11 cellular contexts compared by ENCODE assay signal in the genomic region with DNA sequence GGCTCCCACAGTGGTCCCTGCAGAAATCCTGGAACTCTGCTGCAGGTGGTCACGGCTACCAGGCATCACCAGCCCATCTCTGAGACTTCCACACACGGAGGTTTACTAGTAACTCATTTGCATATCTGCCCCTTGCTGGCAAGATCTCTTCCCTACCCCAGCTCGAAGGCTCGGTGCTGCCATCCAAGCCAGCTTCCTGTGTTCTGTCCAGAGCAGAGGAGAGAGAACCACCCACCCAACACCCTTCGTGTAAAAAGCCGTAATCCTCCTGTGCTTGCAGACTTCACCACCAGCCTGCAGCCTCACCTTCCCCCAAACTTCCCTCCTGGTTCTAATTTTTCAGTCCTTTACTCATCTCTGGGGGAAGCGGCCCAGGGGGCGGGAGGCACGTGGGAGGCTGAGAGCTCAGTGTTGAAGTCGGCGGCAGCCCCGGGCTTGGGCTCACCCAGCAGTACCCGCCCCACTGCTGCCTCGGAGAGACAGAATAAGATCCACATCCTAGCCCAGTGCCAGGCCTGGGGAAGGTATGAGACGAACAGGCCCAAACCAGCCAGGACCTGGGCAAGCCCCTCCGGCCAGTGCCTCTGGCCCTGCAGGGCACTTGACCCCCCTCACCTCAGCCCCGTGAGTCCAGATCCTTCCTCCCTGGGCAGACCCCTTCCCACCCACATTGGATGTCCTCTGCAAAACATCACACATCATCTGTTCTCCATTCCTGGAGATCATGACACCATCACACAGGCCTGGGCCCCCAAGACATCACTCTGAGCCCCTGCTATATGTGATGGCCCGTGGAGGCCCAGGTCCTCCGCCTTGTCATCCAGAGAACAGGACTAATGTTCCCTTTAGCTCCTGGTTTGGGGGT.
A peak's percentile ranks its signal among the peaks of the same experiment; 100 is the strongest.
DNase-seq lines count a peak whose midpoint lies in the region; ATAC-seq, FAIRE-seq and TF ChIP-seq lines count a peak whose summit lies in the region.
"Had no signal": no experiment of that assay in that cellular context is flagged by ENCODE, and none has a peak within 500 bp of the region (broad histone marks: within the 10 kb centered on the region; RNA-seq: fewer than 3 reads in every experiment).

No MANE protein-coding gene starts in this region.

- peaks cover 10% of the 10 kb centered on the region for H3K9me3 Mint-ChIP-seq in activated CD4-positive, alpha-beta T cell treated with anti-CD3 and anti-CD28 coated beads for 36 hours (ENCODE audit: low read depth)
- peaks cover 13 to 17% of the 10 kb centered on the region in 2 donors for H3K9me3 Mint-ChIP-seq in stimulated activated naive CD8-positive, alpha-beta T cell treated with anti-CD3 and anti-CD28 coated beads, Interleukin-15, amount 100 ng/mL, for 72 hours

- intact Hi-C loops in activated CD4-positive, alpha-beta T cell treated with anti-CD3 and anti-CD28 coated beads for 36 hours (cut with DNase I, micrococcal nuclease): no loop called here

- no peak overlapping the region for H3K4me3 Mint-ChIP-seq in activated CD4-positive, alpha-beta T cell treated with anti-CD3 and anti-CD28 coated beads for 36 hours
- H3K4me3 Mint-ChIP-seq in stimulated activated naive CD8-positive, alpha-beta T cell treated with anti-CD3 and anti-CD28 coated beads, Interleukin-15, amount 100 ng/mL, for 72 hours: no peak overlapping the region
- H3K4me3 Mint-ChIP-seq: activated CD4-positive, alpha-beta T cell treated with anti-CD3 and anti-CD28 coated beads, Interleukin-2, amount 10 ng/mL, durations not matched to agents 7 days and 5 days had no signal

- no peak for TF ChIP-seq CTCF in VCaP (conservative IDR thresholded peaks at IDR 0.05)

- H3K36me3 Mint-ChIP-seq in activated CD4-positive, alpha-beta T cell treated with anti-CD3 and anti-CD28 coated beads for 36 hours (ENCODE audit: low read depth): peaks cover 2% of the 10 kb centered on the region

- no peaks in the 10 kb centered on the region for H3K27me3 Mint-ChIP-seq in activated CD4-positive, alpha-beta T cell treated with anti-CD3 and anti-CD28 coated beads for 36 hours
- peaks cover 16% of the 10 kb centered on the region for H3K27me3 Mint-ChIP-seq in stimulated activated naive CD8-positive, alpha-beta T cell treated with anti-CD3 and anti-CD28 coated beads, Interleukin-15, amount 100 ng/mL, for 72 hours
- H3K27me3 Mint-ChIP-seq: activated CD4-positive, alpha-beta T cell treated with anti-CD3 and anti-CD28 coated beads, Interleukin-2, amount 10 ng/mL, durations not matched to agents 7 days and 5 days had no signal

- H3K4me1 Mint-ChIP-seq in activated CD4-positive, alpha-beta T cell treated with anti-CD3 and anti-CD28 coated beads for 36 hours: peaks cover 39% of the 10 kb centered on the region
- peaks cover 38% of the 10 kb centered on the region for H3K4me1 Mint-ChIP-seq in stimulated activated naive CD8-positive, alpha-beta T cell treated with anti-CD3 and anti-CD28 coated beads, Interleukin-15, amount 100 ng/mL, for 72 hours

- DNase-seq in activated CD4-positive, alpha-beta T cell treated with anti-CD3 and anti-CD28 coated beads for 36 hours: peak; percentile 51
- no peak for DNase-seq in activated CD4-positive, alpha-beta T cell treated with anti-CD3 and anti-CD28 coated beads for 1 hour
- DNase-seq in hippocampal formation (lab: John Stamatoyannopoulos, UW) (peak; percentile 18 to 29), urothelium cell line (ENCODE audit: low spot score) (no peak), medulla oblongata (ENCODE audit: extremely low spot score) (no peak)
- no peak for DNase-seq in stimulated activated naive CD8-positive, alpha-beta T cell treated with anti-CD3 and anti-CD28 coated beads, Interleukin-15, amount 100 ng/mL, for 72 hours
- DNase-seq: activated CD4-positive, alpha-beta T cell treated with anti-CD3 and anti-CD28 coated beads, Interleukin-2, amount 10 ng/mL, durations not matched to agents 7 days and 5 days; NCI-H2227 treated with DMSO at 0.1 percent for 48 hours had no signal

- CTCF ChIA-PET in activated CD4-positive, alpha-beta T cell treated with anti-CD3 and anti-CD28 coated beads for 36 hours (lab: Charles Lee): no interaction called here

- H3K27ac Mint-ChIP-seq in activated CD4-positive, alpha-beta T cell treated with anti-CD3 and anti-CD28 coated beads for 36 hours: peak overlapping the region; percentile 28
- H3K27ac Mint-ChIP-seq in stimulated activated naive CD8-positive, alpha-beta T cell treated with anti-CD3 and anti-CD28 coated beads, Interleukin-15, amount 100 ng/mL, for 72 hours: peak overlapping the region in 1 of 2 donors; percentile 87

- H3K27ac ChIP-seq in VCaP: peak overlapping the region; percentile 15; the same call in 1 of the 2 replicates

- POLR2A ChIA-PET in activated CD4-positive, alpha-beta T cell treated with anti-CD3 and anti-CD28 coated beads for 36 hours (lab: Charles Lee): interaction anchor here (0.6 to 1.5 kb wide), 3 partner anchors 10 to 1995 kb away, joined by 3 read pairs; no protein-coding TSS in a partner anchor

- peak; percentile 47 for ATAC-seq in activated CD4-positive, alpha-beta T cell treated with anti-CD3 and anti-CD28 coated beads for 36 hours
- peak; percentile 36 for ATAC-seq in stimulated activated naive CD8-positive, alpha-beta T cell treated with anti-CD3 and anti-CD28 coated beads, Interleukin-15, amount 100 ng/mL, for 72 hours
- no peak for ATAC-seq in HG03039 (IDR thresholded peaks at IDR 0.05; ENCODE audit: unreplicated experiment)

- no peak for FAIRE-seq in urothelium cell line (lab: Jason Lieb, UNC)
- FAIRE-seq: A549 had no signal

Comparison
In these comparisons a context has a peak if more than half of its experiments do, and no peak if none do; other contexts are left out.
1. DNase-seq: peak in activated CD4-positive, alpha-beta T cell treated with anti-CD3 and anti-CD28 coated beads for 36 hours (single experiment) and hippocampal formation (2 of 2); none in activated CD4-positive, alpha-beta T cell treated with anti-CD3 and anti-CD28 coated beads for 1 hour (single experiment), stimulated activated naive CD8-positive, alpha-beta T cell treated with anti-CD3 and anti-CD28 coated beads, Interleukin-15, amount 100 ng/mL, for 72 hours (0 of 2), urothelium cell line (single experiment) and medulla oblongata (single experiment).